Comparison of ENCODE assay signal across 8 cellular contexts in genomic region chrX:20224814-20225487, GRCh38. TPM values are rescaled to one million over a fixed set of nuclear protein-coding genes. Genes with fewer than 3 reads are reported as not detected.
A peak's percentile ranks its signal among the peaks of the same experiment; 100 is the strongest.
DNase-seq lines count a peak whose midpoint lies in the region; ATAC-seq and TF ChIP-seq lines count a peak whose summit lies in the region.

No MANE protein-coding gene starts in this region.

- no peak overlapping the region for H3K9ac ChIP-seq in adipocyte (ENCODE audit: low read length)

- H3K9me3 ChIP-seq in adipocyte (ENCODE audit: control insufficient read depth, low read length) (no peaks in the 10 kb centered on the region), gastroesophageal sphincter (no peaks in the 10 kb centered on the region)

- H3K4me1 ChIP-seq in adipocyte (ENCODE audit: control insufficient read depth, insufficient read depth, low read length) (peaks cover 13% of the 10 kb centered on the region), gastroesophageal sphincter (peaks cover 0 to 26% (median 0%) of the 10 kb centered on the region in 3 donors)

- H3K27ac ChIP-seq in gastroesophageal sphincter: no peak overlapping the region

- 86 to 92% methylated on average over 2 of the region's 2 CpGs for WGBS in gastroesophageal sphincter (ENCODE audit: low coverage in 1 of 2), 2 donors

- TF ChIP-seq POLR2A in gastroesophageal sphincter (IDR thresholded peaks at IDR 0.05): no peak

- H3K4me3 ChIP-seq in AG10803 (ENCODE audit: low read length) (no peak overlapping the region), adipocyte (ENCODE audit: low read length) (no peak overlapping the region), gastroesophageal sphincter (no peak overlapping the region)

- intact Hi-C loops in sciatic nerve (cut with DNase I): no loop called here

- peak; percentile 86 for ATAC-seq in GM18907 (IDR thresholded peaks at IDR 0.05; ENCODE audit: unreplicated experiment)
- peak; percentile 66 for ATAC-seq in HG03025 (IDR thresholded peaks at IDR 0.05; ENCODE audit: low FRiP score, unreplicated experiment)
- ATAC-seq in gastroesophageal sphincter: no peak
- ATAC-seq in sciatic nerve: no peak

- DNase-seq in AG10803 (ENCODE audit: low read depth) (peak; percentile 39), adipocyte (ENCODE audit: low read depth) (peak; percentile 50), activated gamma-delta T cell treated with Interleukin-2 at 50 U/mL for 16 hours (no peak), germinal center (ENCODE audit: low spot score) (no peak), sciatic nerve (ENCODE audit: low spot score) (no peak)

- TF ChIP-seq CTCF in AG10803 (conservative IDR thresholded peaks at IDR 0.05; ENCODE audit: low read length) (no peak), gastroesophageal sphincter (IDR thresholded peaks at IDR 0.05) (no peak)

- H3K36me3 ChIP-seq in adipocyte (ENCODE audit: control insufficient read depth, insufficient read depth, low read length, severe bottlenecking) (no peaks in the 10 kb centered on the region), gastroesophageal sphincter (no peaks in the 10 kb centered on the region)

- TF ChIP-seq EP300 in gastroesophageal sphincter (IDR thresholded peaks at IDR 0.05): no peak

- H3K27me3 ChIP-seq in adipocyte (replicated peaks; ENCODE audit: control insufficient read depth, insufficient read depth, low read length) (peaks cover 6% of the 10 kb centered on the region), gastroesophageal sphincter (no peaks in the 10 kb centered on the region)

RNA-seq across cellular contexts. Expression of gene RPS6KA3, which starts 41.8 kb away (rescaled TPM):
- total RNA-seq in gastroesophageal sphincter: 10 to 100 TPM; 33.8 to 55.4 (median 46.4) TPM
- 43.6 TPM for total RNA-seq in sciatic nerve

Comparison
In these comparisons a context has a peak if more than half of its experiments do, and no peak if none do; other contexts are left out.
1. DNase-seq: peak in AG10803 (single experiment) and adipocyte (single experiment); none in activated gamma-delta T cell treated with Interleukin-2 at 50 U/mL for 16 hours (single experiment), germinal center (single experiment) and sciatic nerve (single experiment).
2. ATAC-seq: peak in GM18907 (single experiment) and HG03025 (single experiment); none in gastroesophageal sphincter (single experiment) and sciatic nerve (single experiment).